ENCODE assay signal across 23 cellular contexts in genomic region chr19:37953125-37953524, GRCh38. TPM values are rescaled to one million over a fixed set of nuclear protein-coding genes. Genes with fewer than 3 reads are reported as not detected.
DNase-seq lines count a peak whose midpoint lies in the region; ATAC-seq and TF ChIP-seq lines count a peak whose summit lies in the region.
"Had no signal": no experiment of that assay in that cellular context is flagged by ENCODE, and none has a peak within 500 bp of the region (broad histone marks: within the 10 kb centered on the region; RNA-seq: fewer than 3 reads in every experiment).

No MANE protein-coding gene starts in this region.

- H3K27me3 ChIP-seq in GM23248 (replicated peaks; ENCODE audit: insufficient read depth) (no peaks in the 10 kb centered on the region), neural progenitor cell (no peaks in the 10 kb centered on the region), mammary epithelial cell (ENCODE audit: insufficient read depth, low read length) (no peaks in the 10 kb centered on the region)
- H3K27me3 ChIP-seq: esophagus muscularis mucosa, right atrium auricular region, vagina had no signal

- 96 to 98% methylated on average over 6 of the region's 6 CpGs for WGBS in GM23248 (ENCODE audit: low coverage in 1 of 2, low lambda C conversion rate in 2 of 2, missing lambda C conversion rate in 2 of 2), 2 experiments
- 57% methylated on average over 5 of the region's 6 CpGs for WGBS in mammary epithelial cell (ENCODE audit: low coverage, missing lambda C conversion rate)

- peak overlapping the region; percentile 86 for H3K27ac Mint-ChIP-seq in neural progenitor cell
- H3K27ac Mint-ChIP-seq: CD4-positive, alpha-beta T cell had no signal

- H3K4me3 Mint-ChIP-seq in neural progenitor cell = peak overlapping the region; percentile 36
- H3K4me3 Mint-ChIP-seq: CD4-positive, alpha-beta T cell had no signal

- intact Hi-C loops in mammary epithelial cell (cut with micrococcal nuclease) = no loop called here

- CTCF ChIA-PET in RWPE1 (lab: Yijun Ruan, JAX) = interaction anchor here (0.6 kb wide), 2 partner anchors 31 to 85 kb away, joined by 3 to 4 read pairs; no protein-coding TSS in a partner anchor
- CTCF ChIA-PET in mammary epithelial cell (lab: Charles Lee; ENCODE audit: low non-redundant PET) = no interaction called here

- H4K20me1 ChIP-seq in GM23248 (ENCODE audit: insufficient read depth) (no peaks in the 10 kb centered on the region), neural progenitor cell (ENCODE audit: low read depth) (no peaks in the 10 kb centered on the region), mammary epithelial cell (ENCODE audit: insufficient read depth, low read length) (no peaks in the 10 kb centered on the region)

- H3K9ac ChIP-seq in GM23248 (peak overlapping the region; percentile 10; the same call in 1 of the 2 replicates), neural progenitor cell (no peak overlapping the region), mammary epithelial cell (ENCODE audit: insufficient read depth, low read length) (no peak overlapping the region)

- H3F3A ChIP-seq in GM23248 (ENCODE audit: insufficient read depth) (peaks cover 6% of the 10 kb centered on the region; the same call in 1 of the 2 replicates), neural progenitor cell (ENCODE audit: low read depth) (peaks cover 39% of the 10 kb centered on the region)

- H2AFZ ChIP-seq in GM23248 = no peak overlapping the region
- H2AFZ ChIP-seq in neural progenitor cell (replicated peaks) = no peak overlapping the region
- H2AFZ ChIP-seq in mammary epithelial cell (ENCODE audit: low read depth, low read length) = no peak overlapping the region

- peaks cover 7% of the 10 kb centered on the region for H3K36me3 Mint-ChIP-seq in neural progenitor cell

- in situ Hi-C loops in GM23248 (cut with MboI) (no loop called here), mammary epithelial cell (cut with MboI; ENCODE audit: low sequenced_read_pairs in 2 of 2) (no loop called here)

- no peaks in the 10 kb centered on the region for H3K9me3 ChIP-seq in GM23248 (ENCODE audit: low read depth)
- no peaks in the 10 kb centered on the region for H3K9me3 ChIP-seq in neural progenitor cell (ENCODE audit: low read depth)
- H3K9me3 ChIP-seq in mammary epithelial cell (replicated peaks; ENCODE audit: insufficient read depth, low read length) = no peaks in the 10 kb centered on the region
- H3K9me3 ChIP-seq: esophagus muscularis mucosa, right atrium auricular region, vagina had no signal

- H3K27ac ChIP-seq in GM23248 (peak overlapping the region; percentile 2; the same call in 1 of the 2 replicates), RWPE1 (peak overlapping the region; percentile 32), epithelial cell of prostate (peak overlapping the region; percentile 16), neural progenitor cell (peak overlapping the region; percentile 95), mammary epithelial cell (ENCODE audit: insufficient read depth, low read depth, low read length) (no peak overlapping the region)
- H3K27ac ChIP-seq: esophagus muscularis mucosa, right atrium auricular region, vagina had no signal

- POLR2A ChIA-PET in RWPE1 (lab: Yijun Ruan, JAX; ENCODE audit: low non-redundant PET) = no interaction called here

- peaks cover 43% of the 10 kb centered on the region for H3K4me1 Mint-ChIP-seq in neural progenitor cell

- ATAC-seq in HG02571 (IDR thresholded peaks at IDR 0.05; ENCODE audit: unreplicated experiment) = no peak
- no peak for ATAC-seq in GM18520 (IDR thresholded peaks at IDR 0.05; ENCODE audit: unreplicated experiment)
- no peak for ATAC-seq in GM21390 (IDR thresholded peaks at IDR 0.05; ENCODE audit: unreplicated experiment)
- ATAC-seq: Right ventricle myocardium inferior had no signal

- H3K9me2 ChIP-seq in GM23248 (ENCODE audit: insufficient read depth) = no peaks in the 10 kb centered on the region

- no peaks in the 10 kb centered on the region for H3K36me3 ChIP-seq in GM23248 (ENCODE audit: low read depth)
- H3K36me3 ChIP-seq in neural progenitor cell = no peaks in the 10 kb centered on the region
- no peaks in the 10 kb centered on the region for H3K36me3 ChIP-seq in mammary epithelial cell (ENCODE audit: insufficient read depth, low read length)
- H3K36me3 ChIP-seq: esophagus muscularis mucosa, right atrium auricular region, vagina had no signal

- H3K4me1 ChIP-seq in GM23248 (ENCODE audit: insufficient read depth) (peaks cover 12% of the 10 kb centered on the region), neural progenitor cell (peaks cover 39% of the 10 kb centered on the region), mammary epithelial cell (ENCODE audit: insufficient read depth, low read length) (peaks cover 16% of the 10 kb centered on the region)
- H3K4me1 ChIP-seq: esophagus muscularis mucosa, right atrium auricular region, vagina had no signal

- H3K4me3 ChIP-seq in GM23248 (no peak overlapping the region), neural progenitor cell (peak overlapping the region; percentile 10), mammary epithelial cell (replicated peaks in 1 of 3; ENCODE audit: insufficient read depth in 1 of 3, low read depth in 2 of 3, low read length in 3 of 3) (no peak overlapping the region)
- H3K4me3 ChIP-seq: esophagus muscularis mucosa, right atrium auricular region, vagina had no signal

- dilution Hi-C loops in mammary epithelial cell (cut with HindIII; ENCODE audit: low sequenced_read_pairs) = no loop called here

- no TSS peak for BruUV-seq in mammary epithelial cell (replicated peaks; lab: Mats Ljungman, UMichigan)

- peaks cover 15% of the 10 kb centered on the region for H3K27me3 Mint-ChIP-seq in neural progenitor cell (ENCODE audit: insufficient read depth, low read depth)
- H3K27me3 Mint-ChIP-seq: CD4-positive, alpha-beta T cell had no signal

- H3K4me2 ChIP-seq in GM23248 (ENCODE audit: unreplicated experiment) = peak overlapping the region; percentile 16
- peak overlapping the region; percentile 70 for H3K4me2 ChIP-seq in neural progenitor cell
- H3K4me2 ChIP-seq in mammary epithelial cell (ENCODE audit: insufficient read depth, low read depth, low read length) = no peak overlapping the region

- peaks cover 4% of the 10 kb centered on the region for H3K9me3 Mint-ChIP-seq in neural progenitor cell

- DNase-seq in GM23248 (no peak), RWPE1 (ENCODE audit: low spot score) (no peak), epithelial cell of prostate (ENCODE audit: low read depth, low spot score) (no peak), neural progenitor cell (ENCODE audit: low spot score) (peak; percentile 57), mammary epithelial cell (no peak)
- DNase-seq: activated naive CD4-positive, alpha-beta T cell; aorta; CD4-positive, alpha-beta T cell; dermis blood vessel endothelial cell; DMS79 treated with DMSO at 0.1 percent for 48 hours; HCEC 1CT; NCI-H1694 treated with DMSO at 0.1 percent for 48 hours; NCI-H226; stimulated activated CD4-positive, alpha-beta T cell treated with anti-CD3 and anti-CD28 coated beads, Interleukin-1b, Interleukin-23, amount 100 ng/mL, for 48 hours had no signal

- no peak for TF ChIP-seq CTCF in RWPE1 (conservative IDR thresholded peaks at IDR 0.05; ENCODE audit: low read depth)
- no peak for TF ChIP-seq CTCF in neural progenitor cell (IDR thresholded peaks at IDR 0.05)
- TF ChIP-seq CTCF in mammary epithelial cell (conservative IDR thresholded peaks at IDR 0.05 in 1 of 2, IDR thresholded peaks at IDR 0.05 in 1 of 2; ENCODE audit: extremely low read depth in 1 of 2, insufficient read depth in 1 of 2, low read depth in 1 of 2, low read length in 2 of 2) = no peak

- H3K79me2 ChIP-seq in GM23248 (ENCODE audit: insufficient read depth) = peaks cover 98% of the 10 kb centered on the region
- peaks cover 87% of the 10 kb centered on the region for H3K79me2 ChIP-seq in neural progenitor cell (ENCODE audit: low read depth)
- peaks cover 75% of the 10 kb centered on the region for H3K79me2 ChIP-seq in mammary epithelial cell (ENCODE audit: insufficient read depth, low read length)

RNA-seq across cellular contexts. Expression of gene SIPA1L3, which starts 46.1 kb away (rescaled TPM):
- total RNA-seq in GM23248 (2014; rRNA removed; shearing (Covaris generic)) = 12.1 and 34.3 TPM in 2 replicates
- polyA plus RNA-seq in GM23248 (2016; fragmentation: Nextera tagmentation; extraction: Ambion mirVana) (2.6 and 3.7 TPM in 2 replicates), mammary epithelial cell (8.5 TPM)
- total RNA-seq in neural progenitor cell (ENCODE audit: low replicate concordance) (19.2 and 27.0 TPM in 2 replicates), mammary epithelial cell (10 to 100 TPM; 29.3 to 38.5 TPM)
- polyA minus RNA-seq in mammary epithelial cell = 52.1 TPM

RNA-seq across cellular contexts. Expression of gene WDR87, which starts 46.7 kb away (rescaled TPM):
- total RNA-seq in GM23248 (2014; rRNA removed; shearing (Covaris generic)) = not detected in 2 replicates
- polyA plus RNA-seq in GM23248 (2016; fragmentation: Nextera tagmentation; extraction: Ambion mirVana) = not detected in 2 replicates
- not detected in 2 replicates for total RNA-seq in neural progenitor cell (ENCODE audit: low replicate concordance)
- not detected for total RNA-seq in mammary epithelial cell
- polyA plus RNA-seq in mammary epithelial cell = not detected
- not detected for polyA minus RNA-seq in mammary epithelial cell
- total RNA-seq: aorta; CD4-positive, alpha-beta T cell; dermis blood vessel endothelial cell; esophagus muscularis mucosa; right atrium auricular region; Right ventricle myocardium inferior; T-helper 1 cell treated with Interleukin-12 subunit alpha and Interleukin-12 subunit beta and Interleukin-4 antibody, amounts not matched to agents 30 ng/mL and 1 ng/mL, for 36 hours; vagina had no signal
- polyA plus RNA-seq: AG04450, aorta had no signal
